ENCODE assay signal across 1 cellular context in the genomic region with DNA sequence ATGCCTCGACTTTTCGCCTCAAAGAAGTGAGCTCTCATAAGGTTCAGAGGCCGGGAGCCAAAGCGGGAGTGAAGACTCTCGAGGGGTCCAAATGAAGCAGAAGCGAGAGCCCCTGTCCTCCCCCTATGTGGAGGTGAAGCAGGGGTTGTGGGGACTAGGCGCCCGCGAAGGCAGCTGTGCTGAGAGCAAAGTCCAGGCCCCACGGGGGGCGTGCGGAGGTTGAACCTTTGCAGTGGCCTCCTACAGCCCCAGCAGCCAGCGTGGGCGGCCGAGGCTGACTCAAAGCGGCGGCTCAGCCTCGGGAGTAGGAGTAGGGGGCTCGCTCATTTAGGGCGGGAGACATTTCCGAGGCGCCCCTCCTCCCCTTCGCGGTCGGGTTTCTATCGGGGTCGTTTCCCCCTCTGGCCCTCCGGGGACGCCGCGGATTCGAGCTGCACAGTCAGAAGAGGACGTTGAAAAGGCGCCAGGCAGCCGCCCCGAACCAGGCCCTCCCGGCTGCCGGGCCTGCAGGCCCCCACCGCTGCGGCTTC.
A peak's percentile ranks its signal among the peaks of the same experiment; 100 is the strongest.
TF ChIP-seq lines count a peak whose summit lies in the region.

No MANE protein-coding gene starts in this region.

TF ChIP-seq in IMR-90, 13 proteins besides CTCF, POLR2A, EP300 and RAD21 (continued from another document):
- TF ChIP-seq MAZ (IDR thresholded peaks at IDR 0.05; ENCODE audit: borderline replicate concordance, low read depth, low read length) (peak; percentile 79; the same call in 1 of the 2 replicates), CHD1 (IDR thresholded peaks at IDR 0.05; ENCODE audit: low read depth, low read length) (no peak), CEBPB (IDR thresholded peaks at IDR 0.05; ENCODE audit: low read depth, low read length) (no peak), BHLHE40 (IDR thresholded peaks at IDR 0.05; ENCODE audit: low read depth, low read length) (0 out of 2 replicates have a peak, but pooled peaks have one; percentile 23)
